7 cellular contexts compared by ENCODE assay signal in the genomic region with DNA sequence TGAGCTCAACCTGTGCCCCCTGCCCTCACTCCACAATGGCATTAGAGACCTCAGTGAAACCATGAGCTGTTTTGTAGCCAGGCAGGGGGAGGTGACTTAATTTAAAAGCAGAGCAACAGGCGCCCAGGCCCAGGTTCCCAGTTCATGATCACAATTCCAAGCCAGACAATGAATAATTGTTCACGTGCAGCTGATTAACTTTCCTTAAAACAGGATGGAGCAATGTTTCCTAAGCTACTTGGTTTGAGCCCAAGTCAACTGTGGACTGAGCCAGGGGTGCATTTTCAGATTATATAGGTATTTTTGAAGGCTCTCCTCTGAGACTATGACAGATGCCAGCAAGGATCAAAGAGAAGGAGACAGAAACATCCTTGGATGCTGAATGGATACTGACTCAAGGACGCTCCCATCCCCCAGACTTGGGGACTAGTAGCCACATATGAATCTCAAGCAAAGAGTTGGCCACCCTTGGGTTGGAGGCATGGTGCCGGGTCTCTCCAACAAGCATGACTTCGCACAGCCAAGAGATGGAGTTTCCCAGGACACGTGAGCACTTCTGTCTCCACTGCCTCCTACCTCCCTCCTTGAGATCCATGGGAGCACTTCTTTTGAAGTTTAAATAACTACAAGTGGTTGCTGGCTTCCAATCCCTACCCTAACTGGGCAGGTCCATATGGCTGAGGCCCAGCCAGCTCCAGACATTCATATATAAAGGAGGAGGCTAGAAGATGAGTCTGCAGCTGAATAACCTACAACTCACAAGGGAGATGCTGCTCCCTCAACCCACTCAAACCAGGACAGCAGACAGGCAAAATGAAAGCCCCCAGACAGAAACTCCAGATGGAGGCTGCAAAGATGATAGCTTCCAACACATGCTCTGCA. TPM values are rescaled to one million over a fixed set of nuclear protein-coding genes. Genes with fewer than 3 reads are reported as not detected.
DNase-seq lines count a peak whose midpoint lies in the region; FAIRE-seq and TF ChIP-seq lines count a peak whose summit lies in the region.

No MANE protein-coding gene starts in this region.

- peaks cover 5% of the 10 kb centered on the region for H3K9me3 Mint-ChIP-seq in glutamatergic neuron (ENCODE audit: unreplicated experiment)

- TF ChIP-seq CTCF in DOHH2 (IDR thresholded peaks at IDR 0.05; ENCODE audit: low read depth, low read length, poor library complexity, severe bottlenecking): peak; percentile 39
- TF ChIP-seq CTCF in Peyer's patch (IDR thresholded peaks at IDR 0.05): no peak
- TF ChIP-seq CTCF in glutamatergic neuron (IDR thresholded peaks at IDR 0.05; ENCODE audit: partially characterized antibody, unreplicated experiment): no peak
- no peak for TF ChIP-seq CTCF in smooth muscle cell (IDR thresholded peaks at IDR 0.05; ENCODE audit: borderline replicate concordance, insufficient read depth, poor library complexity, severe bottlenecking)

- no peaks in the 10 kb centered on the region for H4K20me1 ChIP-seq in DOHH2 (ENCODE audit: control insufficient read depth, insufficient read depth, low read depth, low read length)
- H4K20me1 ChIP-seq in smooth muscle cell (ENCODE audit: low read depth): peaks cover 98% of the 10 kb centered on the region

- FAIRE-seq in urothelium cell line (lab: Jason Lieb, UNC): no peak

- peak overlapping the region; percentile 54 for H3K9ac ChIP-seq in smooth muscle cell (ENCODE audit: low read depth)

- H3K4me1 ChIP-seq in DOHH2 (ENCODE audit: control insufficient read depth, low read length) (peaks cover 62% of the 10 kb centered on the region), Peyer's patch (peaks cover 31 to 94% (median 46%) of the 10 kb centered on the region in 4 donors), smooth muscle cell (ENCODE audit: low read depth) (peaks cover 77% of the 10 kb centered on the region)

- TF ChIP-seq POLR2A in Peyer's patch (IDR thresholded peaks at IDR 0.05): no peak

- H3K4me3 ChIP-seq in DOHH2 (ENCODE audit: low read length) (no peak overlapping the region), Peyer's patch (no peak overlapping the region), smooth muscle cell (peak overlapping the region; percentile 46)

- H3F3A ChIP-seq in DOHH2 (ENCODE audit: control insufficient read depth, insufficient read depth) (peaks cover 10% of the 10 kb centered on the region), smooth muscle cell (ENCODE audit: low read depth) (peaks cover 62% of the 10 kb centered on the region)

- H2AFZ ChIP-seq in smooth muscle cell (ENCODE audit: low read depth): no peak overlapping the region

- H3K4me1 Mint-ChIP-seq in glutamatergic neuron (ENCODE audit: low read depth, unreplicated experiment): peaks cover 47% of the 10 kb centered on the region

- H3K9me2 ChIP-seq in DOHH2 (replicated peaks; ENCODE audit: control insufficient read depth, low read length): no peaks in the 10 kb centered on the region

- WGBS in smooth muscle cell (ENCODE audit: low lambda C conversion rate): 50% methylated on average over 6 of the region's 6 CpGs

- peak overlapping the region; percentile 74 for H3K4me3 Mint-ChIP-seq in glutamatergic neuron (ENCODE audit: unreplicated experiment)

- DNase-seq in Peyer's patch (no peak), glutamatergic neuron (no peak), smooth muscle cell (lab: John Stamatoyannopoulos, UW; ENCODE audit: unreplicated experiment) (no peak), GM03348 (ENCODE audit: low spot score) (no peak), urothelium cell line (ENCODE audit: low spot score) (no peak)
- no peak for DNase-seq in stimulated activated naive CD4-positive, alpha-beta T cell treated with Interleukin-2 at 50 U/mL for 16 hours (lab: John Stamatoyannopoulos, UW)

- H3K4me2 ChIP-seq in DOHH2 (ENCODE audit: low read length) (no peak overlapping the region), smooth muscle cell (peak overlapping the region; percentile 91)

- H3K27ac Mint-ChIP-seq in glutamatergic neuron (ENCODE audit: unreplicated experiment): no peak overlapping the region

- H3K27me3 Mint-ChIP-seq in glutamatergic neuron (ENCODE audit: unreplicated experiment): peaks cover 5% of the 10 kb centered on the region

- H3K27me3 ChIP-seq in DOHH2 (ENCODE audit: control insufficient read depth, low read length): peaks cover 24% of the 10 kb centered on the region
- no peaks in the 10 kb centered on the region for H3K27me3 ChIP-seq in Peyer's patch
- no peaks in the 10 kb centered on the region for H3K27me3 ChIP-seq in smooth muscle cell (ENCODE audit: low read depth)

- H3K36me3 ChIP-seq in DOHH2 (ENCODE audit: control insufficient read depth, low read length) (no peaks in the 10 kb centered on the region), Peyer's patch (peaks cover 0 to 14% (median 0%) of the 10 kb centered on the region in 3 donors), smooth muscle cell (ENCODE audit: low read depth) (no peaks in the 10 kb centered on the region)

- H3K79me2 ChIP-seq in DOHH2 (ENCODE audit: control insufficient read depth, low read length): no peaks in the 10 kb centered on the region
- peaks cover 98% of the 10 kb centered on the region for H3K79me2 ChIP-seq in smooth muscle cell (ENCODE audit: low read depth)

- H3K9me3 ChIP-seq in DOHH2 (ENCODE audit: control insufficient read depth, insufficient read depth, low read length): no peaks in the 10 kb centered on the region
- H3K9me3 ChIP-seq in Peyer's patch: no peaks in the 10 kb centered on the region
- H3K9me3 ChIP-seq in smooth muscle cell (replicated peaks; ENCODE audit: low read depth): no peaks in the 10 kb centered on the region

- no peak overlapping the region for H3K27ac ChIP-seq in DOHH2 (ENCODE audit: low read depth, low read length)
- peak overlapping the region; percentile 2 to 83 (median 46) for H3K27ac ChIP-seq in Peyer's patch
- peak overlapping the region; percentile 100 for H3K27ac ChIP-seq in smooth muscle cell (ENCODE audit: low read depth)

- no peaks in the 10 kb centered on the region for H3K36me3 Mint-ChIP-seq in glutamatergic neuron (ENCODE audit: unreplicated experiment)

RNA-seq across cellular contexts. Expression of a gene that starts 12.7 kb away (rescaled TPM):
- 100 to 1,000 TPM in 1 of 4 donors, 10 to 100 TPM in 3; 42.9 to 100 (median 68.7) TPM for total RNA-seq in Peyer's patch
- 10.8 TPM for total RNA-seq in glutamatergic neuron (ENCODE audit: unreplicated experiment)
- total RNA-seq in smooth muscle cell: 114 and 142 TPM in 2 replicates
- 134 and 136 TPM in 2 replicates for polyA plus RNA-seq in smooth muscle cell
